In genomic region chr10:102122450-102122849, GRCh38 we compare ENCODE assay signal across 15 cellular contexts. TPM values are rescaled to one million over a fixed set of nuclear protein-coding genes. Genes with fewer than 3 reads are reported as not detected.
DNase-seq lines count a peak whose midpoint lies in the region; TF ChIP-seq lines count a peak whose summit lies in the region.
"Had no signal": no experiment of that assay in that cellular context is flagged by ENCODE, and none has a peak within 500 bp of the region (broad histone marks: within the 10 kb centered on the region; RNA-seq: fewer than 3 reads in every experiment).

No MANE protein-coding gene starts in this region.

- no peaks in the 10 kb centered on the region for H3K9me3 Mint-ChIP-seq in IgD-negative memory B cell
- H3K9me3 Mint-ChIP-seq in immature natural killer cell: no peaks in the 10 kb centered on the region
- H3K9me3 Mint-ChIP-seq: activated naive CD8-positive, alpha-beta T cell treated with anti-CD3 and anti-CD28 coated beads, Interleukin-2, amount 10 ng/mL, durations not matched to agents 7 days and 5 days had no signal

- H3K27ac Mint-ChIP-seq in IgD-negative memory B cell (peak overlapping the region; percentile 22 to 94 (median 80)), immature natural killer cell (peak overlapping the region in 3 of 6 donors; percentile 56 to 80 (median 65))

- 91 to 96% methylated on average over 1 of the region's 1 CpG for WGBS in sigmoid colon, 2 donors

- TF ChIP-seq CTCF in sigmoid colon (IDR thresholded peaks at IDR 0.05): no peak

- intact Hi-C loops in sigmoid colon (cut with DNase I): no loop called here

- H3K4me1 Mint-ChIP-seq in IgD-negative memory B cell: peaks cover 5 to 19% (median 15%) of the 10 kb centered on the region in 3 donors
- H3K4me1 Mint-ChIP-seq in immature natural killer cell: peaks cover 34 to 35% of the 10 kb centered on the region in 2 donors

- H3K4me3 Mint-ChIP-seq in IgD-negative memory B cell (peak overlapping the region in 2 of 4 donors; percentile 82 to 97), immature natural killer cell (peak overlapping the region in 3 of 5 donors; percentile 7 to 67 (median 12))

- H3K27me3 ChIP-seq in BLaER1 treated with 17β-estradiol and CSF1 and Interleukin-3, amounts not matched to agents 10 nM and 100 nM: no peaks in the 10 kb centered on the region
- no peaks in the 10 kb centered on the region for H3K27me3 ChIP-seq in sigmoid colon
- H3K27me3 ChIP-seq: MG63, SJCRH30 had no signal

- peaks cover 27 to 53% (median 48%) of the 10 kb centered on the region in 10 experiments for H3K4me1 ChIP-seq in BLaER1 treated with 17β-estradiol and CSF1 and Interleukin-3, amounts not matched to agents 10 nM and 100 nM
- peaks cover 0 to 38% (median 33%) of the 10 kb centered on the region in 4 donors for H3K4me1 ChIP-seq in sigmoid colon

- H4K20me1 ChIP-seq in BLaER1 treated with 17β-estradiol and CSF1 and Interleukin-3, amounts not matched to agents 10 nM and 100 nM: peaks cover 0 to 14% (median 0%) of the 10 kb centered on the region in 11 experiments; a peak in 4 of 22 replicates

- H3K4me3 ChIP-seq in BLaER1 treated with 17β-estradiol and CSF1 and Interleukin-3, amounts not matched to agents 10 nM and 100 nM: no peak overlapping the region
- H3K4me3 ChIP-seq in sigmoid colon: no peak overlapping the region
- H3K4me3 ChIP-seq: MG63 had no signal

- no peaks in the 10 kb centered on the region for H3K9me3 ChIP-seq in BLaER1 treated with 17β-estradiol and CSF1 and Interleukin-3, amounts not matched to agents 10 nM and 100 nM (replicated peaks in 1 of 11)
- no peaks in the 10 kb centered on the region for H3K9me3 ChIP-seq in sigmoid colon
- H3K9me3 ChIP-seq: MG63, SJCRH30 had no signal

- no peak for DNase-seq in immature natural killer cell
- DNase-seq in sigmoid colon: no peak
- DNase-seq in Ammon's horn (ENCODE audit: low spot score): no peak
- no peak for DNase-seq in RPMI8226
- no peak for DNase-seq in DMS153 treated with DMSO at 0.1 percent for 48 hours (lab: John Stamatoyannopoulos, UW; ENCODE audit: unreplicated experiment)
- no peak for DNase-seq in OCI-M2 (lab: John Stamatoyannopoulos, UW; ENCODE audit: unreplicated experiment)
- DNase-seq: activated naive CD8-positive, alpha-beta T cell treated with anti-CD3 and anti-CD28 coated beads, Interleukin-2, amount 10 ng/mL, durations not matched to agents 7 days and 5 days; erythroblast; GDM1; NK-92 treated with Interleukin-12 subunit alpha and Interleukin-12 subunit beta, amount 100 ng/mL, for 24 hours had no signal

- H3K36me3 Mint-ChIP-seq in IgD-negative memory B cell: no peaks in the 10 kb centered on the region
- H3K36me3 Mint-ChIP-seq in immature natural killer cell: no peaks in the 10 kb centered on the region

- no peak for TF ChIP-seq EP300 in sigmoid colon (IDR thresholded peaks at IDR 0.05)

- peak overlapping the region in 8 of 11 experiments; percentile 95 to 100 (median 97); a peak in 14 of 22 replicates for H3K4me2 ChIP-seq in BLaER1 treated with 17β-estradiol and CSF1 and Interleukin-3, amounts not matched to agents 10 nM and 100 nM

- no peak for TF ChIP-seq POLR2A in sigmoid colon (IDR thresholded peaks at IDR 0.05)

- H3K36me3 ChIP-seq in BLaER1 treated with 17β-estradiol and CSF1 and Interleukin-3, amounts not matched to agents 10 nM and 100 nM: no peaks in the 10 kb centered on the region
- H3K36me3 ChIP-seq in sigmoid colon: no peaks in the 10 kb centered on the region
- H3K36me3 ChIP-seq: MG63, SJCRH30 had no signal

- no peaks in the 10 kb centered on the region for H3K27me3 Mint-ChIP-seq in IgD-negative memory B cell
- H3K27me3 Mint-ChIP-seq in immature natural killer cell (ENCODE audit: low read depth in 3 of 3): peaks cover 2 to 11% (median 8%) of the 10 kb centered on the region in 3 donors
- H3K27me3 Mint-ChIP-seq: activated naive CD8-positive, alpha-beta T cell treated with anti-CD3 and anti-CD28 coated beads, Interleukin-2, amount 10 ng/mL, durations not matched to agents 7 days and 5 days had no signal

- peak overlapping the region in 1 of 11 experiments; percentile 95; a peak in 1 of 22 replicates for H3K9ac ChIP-seq in BLaER1 treated with 17β-estradiol and CSF1 and Interleukin-3, amounts not matched to agents 10 nM and 100 nM

- peak overlapping the region in 3 of 11 experiments; percentile 97 to 98 (median 97); a peak in 3 of 22 replicates for H3K27ac ChIP-seq in BLaER1 treated with 17β-estradiol and CSF1 and Interleukin-3, amounts not matched to agents 10 nM and 100 nM
- peak overlapping the region; percentile 94 to 100 (median 100) for H3K27ac ChIP-seq in sigmoid colon
- H3K27ac ChIP-seq: C4-2B had no signal

RNA-seq across cellular contexts. Expression of gene LDB1, which starts 2.3 kb away (rescaled TPM):
- polyA plus RNA-seq in IgD-negative memory B cell (24.8 TPM), immature natural killer cell (10 to 100 TPM in 2 of 3 donors, 1 to 10 TPM in 1; 5.5 to 24.8 (median 24.2) TPM), sigmoid colon (10 to 100 TPM; 10.4 to 34.0 (median 15.6) TPM)
- 10 to 100 TPM; 62.1 to 88.4 (median 76.4) TPM for total RNA-seq in sigmoid colon

RNA-seq across cellular contexts. Expression of gene PPRC1, which starts 10.4 kb away (rescaled TPM):
- polyA plus RNA-seq in IgD-negative memory B cell (14.2 TPM), immature natural killer cell (10 to 100 TPM in 1 of 3 donors, 1 to 10 TPM in 2; 3.8 to 10.9 (median 7.5) TPM), sigmoid colon (10 to 100 TPM in 1 of 3 donors, 1 to 10 TPM in 2; 4.2 to 22.2 (median 4.2) TPM)
- 10 to 100 TPM; 11.0 to 39.9 (median 13.0) TPM for total RNA-seq in sigmoid colon

RNA-seq across cellular contexts. Expression of gene NOLC1, which starts 29.7 kb away (rescaled TPM):
- 56.9 TPM for polyA plus RNA-seq in IgD-negative memory B cell
- polyA plus RNA-seq in immature natural killer cell: 10 to 100 TPM; 15.1 to 80.4 (median 29.4) TPM
- total RNA-seq in sigmoid colon: 10 to 100 TPM; 30.2 to 50.0 (median 44.8) TPM
- 10 to 100 TPM; 14.4 to 51.4 (median 20.1) TPM for polyA plus RNA-seq in sigmoid colon

RNA-seq across cellular contexts. Expression of gene HPS6, which starts 57.3 kb away (rescaled TPM):
- polyA plus RNA-seq in IgD-negative memory B cell (21.9 TPM), immature natural killer cell (10 to 100 TPM; 33.3 to 38.4 (median 34.0) TPM), sigmoid colon (10 to 100 TPM in 2 of 3 donors, 1 to 10 TPM in 1; 9.0 to 13.4 (median 11.6) TPM)
- total RNA-seq in sigmoid colon: 10 to 100 TPM; 12.5 to 18.9 (median 17.2) TPM
